Comparison of ENCODE assay signal across 29 cellular contexts in genomic region chr1:13512472-13512871, GRCh38. TPM values are rescaled to one million over a fixed set of nuclear protein-coding genes. Genes with fewer than 3 reads are reported as not detected.
DNase-seq lines count a peak whose midpoint lies in the region; TF ChIP-seq lines count a peak whose summit lies in the region.
"Had no signal": no experiment of that assay in that cellular context is flagged by ENCODE, and none has a peak within 500 bp of the region (broad histone marks: within the 10 kb centered on the region; RNA-seq: fewer than 3 reads in every experiment).

No MANE protein-coding gene starts in this region.

- DNase-seq in NCI-H748 (lab: John Stamatoyannopoulos, UW; ENCODE audit: unreplicated experiment) (peak; percentile 8), NCI-H748 treated with DMSO at 0.1 percent for 48 hours (lab: John Stamatoyannopoulos, UW) (no peak), endodermal cell (peak; percentile 59), NCI-H524 treated with DMSO at 0.1 percent for 48 hours (lab: John Stamatoyannopoulos, UW) (no peak), retina (no peak)
- no peak for DNase-seq in activated effector memory CD4-positive, alpha-beta T cell treated with anti-CD3 and anti-CD28 coated beads, Interleukin-2, amount 50 U/mL, for 16 hours
- DNase-seq in stimulated activated CD4-positive, alpha-beta T cell treated with anti-CD3 and anti-CD28 coated beads, Interleukin-1b, Interleukin-23, amount 100 ng/mL, for 48 hours = no peak
- DNase-seq: 8988T; activated CD4-positive, alpha-beta T cell treated with anti-CD3 and anti-CD28 coated beads, Interleukin-2, amount 10 ng/mL, durations not matched to agents 7 days and 5 days; activated naive CD4-positive, alpha-beta T cell treated with anti-CD3 and anti-CD28 coated beads, Interleukin-2, amount 50 U/mL, for 16 hours; anterior cingulate cortex; CD4-positive, alpha-beta memory T cell; DMS153; GF-D8; NCI-H1436 treated with DMSO at 0.1 percent for 48 hours; NCI-H446 treated with DMSO at 0.1 percent for 48 hours; NK-92 treated with Interleukin-12 subunit alpha and Interleukin-12 subunit beta, amount 100 ng/mL, for 24 hours; stimulated activated CD4-positive, alpha-beta T cell treated with anti-CD3 and anti-CD28 coated beads, Interleukin-12 subunit alpha, Interleukin-12 subunit beta, amount 100 ng/mL, for 4 hours; T-helper 17 cell; transverse colon had no signal

- H3K4me3 Mint-ChIP-seq in endodermal cell (peak overlapping the region; percentile 55), nephron (peak overlapping the region; percentile 63 to 85 (median 80))
- H3K4me3 Mint-ChIP-seq: activated CD4-positive, alpha-beta T cell treated with anti-CD3 and anti-CD28 coated beads, Interleukin-2, amount 10 ng/mL, durations not matched to agents 7 days and 5 days; CD4-positive, alpha-beta memory T cell; dendritic cell treated with granulocyte-macrophage colony-stimulating factor and Interleukin-4, amounts not matched to agents 40 ng/mL and 50 ng/mL, for 4 days; memory B cell; stimulated activated naive CD8-positive, alpha-beta T cell treated with anti-CD3 and anti-CD28 coated beads, Interleukin-15, Interleukin-2, amounts not matched to agents 100 ng/mL and 50 ng/mL, for 24 hours; T-helper 17 cell had no signal

- H3K27me3 Mint-ChIP-seq in endodermal cell (ENCODE audit: insufficient read depth) = peaks cover 90% of the 10 kb centered on the region
- H3K27me3 Mint-ChIP-seq in nephron (ENCODE audit: low read depth) = peaks cover 93% of the 10 kb centered on the region

- TF ChIP-seq CTCF in endodermal cell (conservative IDR thresholded peaks at IDR 0.05) (no peak), nephron (IDR thresholded peaks at IDR 0.05; ENCODE audit: unreplicated experiment in 3 of 3) (no peak)

- H3K4me1 Mint-ChIP-seq in endodermal cell (no peaks in the 10 kb centered on the region), nephron (peaks cover 33% of the 10 kb centered on the region)
- H3K4me1 Mint-ChIP-seq: activated CD4-positive, alpha-beta T cell treated with anti-CD3 and anti-CD28 coated beads, Interleukin-2, amount 10 ng/mL, durations not matched to agents 7 days and 5 days; T-helper 17 cell had no signal

- 20 to 26% methylated on average over 1 to 10 of the region's 10 CpGs for WGBS in endodermal cell (ENCODE audit: insufficient coverage in 1 of 2, insufficient read length in 1 of 2), 2 experiments

- H3K9me3 Mint-ChIP-seq in endodermal cell (no peaks in the 10 kb centered on the region), nephron (no peaks in the 10 kb centered on the region)
- H3K9me3 Mint-ChIP-seq: activated CD4-positive, alpha-beta T cell treated with anti-CD3 and anti-CD28 coated beads, Interleukin-2, amount 10 ng/mL, durations not matched to agents 7 days and 5 days; dendritic cell treated with granulocyte-macrophage colony-stimulating factor and Interleukin-4, amounts not matched to agents 40 ng/mL and 50 ng/mL, for 4 days; memory B cell; stimulated activated naive CD8-positive, alpha-beta T cell treated with anti-CD3 and anti-CD28 coated beads, Interleukin-15, Interleukin-2, amounts not matched to agents 100 ng/mL and 50 ng/mL, for 24 hours had no signal

- no peak overlapping the region for H3K9ac ChIP-seq in endodermal cell (ENCODE audit: extremely low read depth, low read length, poor library complexity, severe bottlenecking)
- H3K9ac ChIP-seq: KMS-11 had no signal

- H3K9me3 ChIP-seq in endodermal cell (ENCODE audit: control insufficient read depth, low read length) = no peaks in the 10 kb centered on the region
- H3K9me3 ChIP-seq: transverse colon had no signal

- no peak overlapping the region for H3K27ac ChIP-seq in endodermal cell (ENCODE audit: low read depth, low read length)
- H3K27ac ChIP-seq: cardiac muscle cell, KMS-11, SK-N-MC, transverse colon had no signal

- H3K27me3 ChIP-seq in endodermal cell (ENCODE audit: control insufficient read depth, insufficient read depth, low read length, poor library complexity, severe bottlenecking) = peaks cover 92% of the 10 kb centered on the region

- H3K36me3 Mint-ChIP-seq in endodermal cell (ENCODE audit: low read depth) (no peaks in the 10 kb centered on the region), nephron (ENCODE audit: low read depth) (no peaks in the 10 kb centered on the region)
- H3K36me3 Mint-ChIP-seq: CD4-positive, alpha-beta memory T cell; memory B cell had no signal

- no peak overlapping the region for H3K4me3 ChIP-seq in endodermal cell (ENCODE audit: low read length)
- H3K4me3 ChIP-seq: transverse colon had no signal

- H3K27ac Mint-ChIP-seq in endodermal cell (no peak overlapping the region), nephron (no peak overlapping the region)
- H3K27ac Mint-ChIP-seq: activated CD4-positive, alpha-beta T cell treated with anti-CD3 and anti-CD28 coated beads, Interleukin-2, amount 10 ng/mL, durations not matched to agents 7 days and 5 days; CD4-positive, alpha-beta memory T cell; dendritic cell treated with granulocyte-macrophage colony-stimulating factor and Interleukin-4, amounts not matched to agents 40 ng/mL and 50 ng/mL, for 4 days; memory B cell; stimulated activated naive CD8-positive, alpha-beta T cell treated with anti-CD3 and anti-CD28 coated beads, Interleukin-15, Interleukin-2, amounts not matched to agents 100 ng/mL and 50 ng/mL, for 24 hours; T-helper 17 cell had no signal

- H3K4me1 ChIP-seq in endodermal cell (ENCODE audit: control insufficient read depth, insufficient read depth, low read length) = no peaks in the 10 kb centered on the region

- H3K36me3 ChIP-seq in endodermal cell (ENCODE audit: control insufficient read depth, insufficient read depth, low read length) = no peaks in the 10 kb centered on the region
- H3K36me3 ChIP-seq: cardiac muscle cell, transverse colon had no signal

RNA-seq across cellular contexts. Expression of gene LRRC38, which starts 1.3 kb away (rescaled TPM):
- total RNA-seq in endodermal cell = under 1 TPM; 0.46 to 0.51 TPM
- polyA plus RNA-seq in endodermal cell (2013, experiment 1 of 2) = not detected
- not detected for polyA plus RNA-seq in endodermal cell (2013, experiment 2 of 2)
- total RNA-seq: activated CD4-positive, alpha-beta T cell treated with anti-CD3 and anti-CD28 coated beads, Interleukin-2, amount 10 ng/mL, durations not matched to agents 7 days and 5 days; cardiac muscle cell; CD4-positive, alpha-beta memory T cell; glomerular endothelial cell; osteocyte; T-helper 17 cell; transverse colon had no signal
- polyA plus RNA-seq: cardiac muscle cell; CD4-positive, alpha-beta memory T cell had no signal

Comparison
In these comparisons a context has a peak if more than half of its experiments do, and no peak if none do; other contexts are left out.
1. DNase-seq: peak in NCI-H748 (single experiment) and endodermal cell (single experiment); none in NCI-H748 treated with DMSO at 0.1 percent for 48 hours (single experiment), activated effector memory CD4-positive, alpha-beta T cell treated with anti-CD3 and anti-CD28 coated beads, Interleukin-2, amount 50 U/mL, for 16 hours (single experiment), NCI-H524 treated with DMSO at 0.1 percent for 48 hours (single experiment), stimulated activated CD4-positive, alpha-beta T cell treated with anti-CD3 and anti-CD28 coated beads, Interleukin-1b, Interleukin-23, amount 100 ng/mL, for 48 hours (single experiment) and retina (single experiment).